19 cellular contexts compared by ENCODE assay signal in genomic region chr14:79418649-79419415, GRCh38.
DNase-seq lines count a peak whose midpoint lies in the region; FAIRE-seq and TF ChIP-seq lines count a peak whose summit lies in the region.
"Had no signal": no experiment of that assay in that cellular context is flagged by ENCODE, and none has a peak within 500 bp of the region (broad histone marks: within the 10 kb centered on the region; RNA-seq: fewer than 3 reads in every experiment).

No MANE protein-coding gene starts in this region.

- no peak for FAIRE-seq in frontal cortex (lab: Jason Lieb, UNC)
- FAIRE-seq: D721Med, H1, HTR-8/SVneo had no signal

- no peak for TF ChIP-seq CTCF in GM20000 (IDR thresholded peaks at IDR 0.05; ENCODE audit: extremely low read depth, missing control alignments)

- DNase-seq in NCI-H2107 treated with DMSO at 0.1 percent for 48 hours (lab: John Stamatoyannopoulos, UW; ENCODE audit: unreplicated experiment) (peak; percentile 75), NCI-H2107 (lab: John Stamatoyannopoulos, UW) (no peak), NCI-H2171 treated with DMSO at 0.1 percent for 48 hours (lab: John Stamatoyannopoulos, UW) (peak; percentile 95), epidermal melanocyte (ENCODE audit: insufficient read length, low spot score) (peak; percentile 22), DMS53 treated with DMSO at 0.1 percent for 48 hours (lab: John Stamatoyannopoulos, UW; ENCODE audit: unreplicated experiment) (no peak), GM20000 (ENCODE audit: low spot score) (no peak), D341Med (ENCODE audit: low spot score) (no peak), frontal cortex (ENCODE audit: low spot score in 2 of 2) (no peak)
- DNase-seq: BE2C; CD4-positive, alpha-beta T cell; NCI-H1105 treated with DMSO at 0.1 percent for 48 hours; NCI-H2029; NCI-H345; NCI-H82; Peyer's patch; Right ventricle myocardium superior had no signal

Comparison
In these comparisons a context has a peak if more than half of its experiments do, and no peak if none do; other contexts are left out.
1. DNase-seq: peak in NCI-H2107 treated with DMSO at 0.1 percent for 48 hours (single experiment), NCI-H2171 treated with DMSO at 0.1 percent for 48 hours (single experiment) and epidermal melanocyte (single experiment); none in NCI-H2107 (single experiment), DMS53 treated with DMSO at 0.1 percent for 48 hours (single experiment), GM20000 (single experiment), D341Med (single experiment) and frontal cortex (0 of 2).